ENCODE assay signal across 11 cellular contexts in the genomic region with DNA sequence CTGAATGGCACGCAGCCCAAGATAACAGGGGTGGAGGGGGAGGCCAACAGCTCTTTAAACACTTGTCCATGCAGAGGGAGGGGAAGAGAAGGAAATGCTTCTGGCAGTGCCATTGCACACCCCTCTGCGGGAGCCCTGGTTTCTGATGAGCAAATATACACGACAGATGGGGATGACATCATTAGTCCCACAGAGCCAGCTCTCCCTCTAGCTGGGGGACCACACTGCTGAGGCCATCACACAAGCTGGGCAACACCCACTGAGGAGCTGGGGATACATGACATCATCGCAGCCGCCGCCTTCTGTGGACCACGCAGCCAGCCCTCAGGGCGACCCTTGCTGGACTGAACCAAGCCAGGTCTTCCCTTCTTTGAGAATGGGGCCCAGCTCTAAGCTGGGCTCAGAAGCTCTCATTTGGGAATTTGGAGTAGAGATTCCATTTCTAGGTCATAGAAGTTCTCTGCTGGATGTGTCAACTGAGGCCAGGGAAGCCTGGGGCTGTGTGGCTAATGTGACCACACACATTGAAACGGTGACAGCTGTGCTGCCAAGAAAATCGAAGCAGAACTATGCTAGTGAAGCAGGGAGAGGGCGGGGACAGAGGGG.
A peak's percentile ranks its signal among the peaks of the same experiment; 100 is the strongest.
DNase-seq lines count a peak whose midpoint lies in the region; ATAC-seq and TF ChIP-seq lines count a peak whose summit lies in the region.
"Had no signal": no experiment of that assay in that cellular context is flagged by ENCODE, and none has a peak within 500 bp of the region (broad histone marks: within the 10 kb centered on the region; RNA-seq: fewer than 3 reads in every experiment).

No MANE protein-coding gene starts in this region.

- H3K79me2 ChIP-seq in fibroblast of lung (ENCODE audit: control insufficient read depth, insufficient read depth, low read length) = no peaks in the 10 kb centered on the region

- H3K9me3 ChIP-seq in fibroblast of lung (ENCODE audit: control insufficient read depth, insufficient read depth, low read depth, low read length) = no peaks in the 10 kb centered on the region
- H3K9me3 ChIP-seq in psoas muscle = no peaks in the 10 kb centered on the region
- H3K9me3 ChIP-seq in tibial artery = no peaks in the 10 kb centered on the region

- no peaks in the 10 kb centered on the region for H4K20me1 ChIP-seq in fibroblast of lung (ENCODE audit: control insufficient read depth, extremely low read depth, insufficient read depth, low read length)

- H3K4me3 ChIP-seq in fibroblast of lung (replicated peaks in 1 of 4; ENCODE audit: control extremely low read depth in 1 of 4, insufficient read depth in 1 of 4, low read depth in 3 of 4, low read length in 4 of 4) = no peak overlapping the region
- no peak overlapping the region for H3K4me3 ChIP-seq in psoas muscle
- H3K4me3 ChIP-seq in tibial artery = no peak overlapping the region

- DNase-seq in DMS153 treated with DMSO at 0.1 percent for 48 hours (lab: John Stamatoyannopoulos, UW; ENCODE audit: unreplicated experiment) (peak; percentile 2), DMS153 (lab: John Stamatoyannopoulos, UW) (no peak), NCI-H510A (lab: John Stamatoyannopoulos, UW) (peak; percentile 49), fibroblast of lung (ENCODE audit: low read depth in 2 of 2) (peak; percentile 22 to 23), psoas muscle (peak in 1 of 2 donors; percentile 76), tibial artery (no peak)
- DNase-seq in stimulated activated CD4-positive, alpha-beta T cell treated with anti-CD3 and anti-CD28 coated beads, Interleukin-2, amount 100 ng/mL, for 24 hours = no peak
- DNase-seq: NCI-H1092; stimulated activated CD4-positive, alpha-beta T cell treated with anti-CD3 and anti-CD28 coated beads, Interleukin-12 subunit alpha, Interleukin-12 subunit beta, amount 100 ng/mL, for 4 hours had no signal

- no peaks in the 10 kb centered on the region for H3K27me3 ChIP-seq in fibroblast of lung (ENCODE audit: control insufficient read depth, insufficient read depth, low read length)
- H3K27me3 ChIP-seq in psoas muscle (ENCODE audit: insufficient read depth in 3 of 3, low read length in 2 of 3) = no peaks in the 10 kb centered on the region
- no peaks in the 10 kb centered on the region for H3K27me3 ChIP-seq in tibial artery

- H3K4me1 ChIP-seq in fibroblast of lung (ENCODE audit: control insufficient read depth, extremely low read depth, insufficient read depth, low read length) (no peaks in the 10 kb centered on the region), psoas muscle (peaks cover 46% of the 10 kb centered on the region), tibial artery (peaks cover 0 to 11% (median 4%) of the 10 kb centered on the region in 4 donors)

- no peak overlapping the region for H3K4me2 ChIP-seq in fibroblast of lung (ENCODE audit: extremely low read depth, insufficient read depth, low read length)

- TF ChIP-seq CTCF in fibroblast of lung (conservative IDR thresholded peaks at IDR 0.05 in 1 of 2, IDR thresholded peaks at IDR 0.05 in 1 of 2; ENCODE audit: low read depth in 1 of 2, low read length in 2 of 2) = no peak
- no peak for TF ChIP-seq CTCF in psoas muscle (IDR thresholded peaks at IDR 0.05)
- TF ChIP-seq CTCF in tibial artery (IDR thresholded peaks at IDR 0.05) = no peak

- intact Hi-C loops in psoas muscle (cut with DNase I) (loop anchor here in 1 of 2 donors (5.0 kb wide), 1 partner anchor 38 kb away; no protein-coding TSS in a partner anchor), tibial artery (cut with DNase I; ENCODE audit: low total_unique reads) (no loop called here)

- WGBS in psoas muscle, 3 donors = 41 to 47% (median 43%) methylated on average over 11 of the region's 11 CpGs

- H3K36me3 ChIP-seq in fibroblast of lung (ENCODE audit: control insufficient read depth, insufficient read depth, low read length) = peaks cover 17% of the 10 kb centered on the region
- H3K36me3 ChIP-seq in psoas muscle (ENCODE audit: insufficient read depth in 1 of 2, low read depth in 1 of 2) = peaks cover 4 to 81% of the 10 kb centered on the region in 2 donors
- peaks cover 49 to 90% (median 82%) of the 10 kb centered on the region in 3 donors for H3K36me3 ChIP-seq in tibial artery

- H3K27ac ChIP-seq in fibroblast of lung (ENCODE audit: insufficient read depth, low read length) (no peak overlapping the region), psoas muscle (peak overlapping the region; percentile 46), tibial artery (no peak overlapping the region)
- H3K27ac ChIP-seq: 22Rv1 had no signal

- H2AFZ ChIP-seq in fibroblast of lung (ENCODE audit: low read length) = no peak overlapping the region

- H3K9ac ChIP-seq in fibroblast of lung (ENCODE audit: insufficient read depth, low read length) = no peak overlapping the region

- ATAC-seq in psoas muscle (no peak), GM18858 (IDR thresholded peaks at IDR 0.05; ENCODE audit: unreplicated experiment) (no peak)

Comparison
In these comparisons a context has a peak if more than half of its experiments do, and no peak if none do; other contexts are left out.
1. DNase-seq: peak in DMS153 treated with DMSO at 0.1 percent for 48 hours (single experiment), NCI-H510A (single experiment) and fibroblast of lung (2 of 2); none in DMS153 (single experiment), tibial artery (0 of 2) and stimulated activated CD4-positive, alpha-beta T cell treated with anti-CD3 and anti-CD28 coated beads, Interleukin-2, amount 100 ng/mL, for 24 hours (0 of 2).